In the genomic region with DNA sequence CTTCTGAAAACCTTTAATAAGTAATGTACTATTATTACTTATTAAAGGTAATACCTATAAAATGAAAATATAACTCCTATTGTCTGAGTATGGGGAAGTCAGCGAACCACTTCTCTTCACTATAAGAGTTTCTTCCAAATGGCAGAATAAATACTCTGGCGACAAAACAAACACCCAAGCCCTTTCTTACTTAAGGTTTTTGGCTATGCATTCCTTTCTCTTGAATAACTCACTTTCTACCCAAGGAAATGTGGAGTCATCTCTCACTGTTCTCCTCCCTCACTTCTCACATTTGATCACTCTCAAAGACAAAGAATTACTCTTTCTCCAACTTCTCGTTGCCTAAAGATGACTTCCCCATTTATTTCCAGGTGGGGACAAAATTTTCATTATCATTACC, we compare ENCODE assay signal across 23 cellular contexts.
"Had no signal": no experiment of that assay in that cellular context is flagged by ENCODE, and none has a peak within 500 bp of the region (broad histone marks: within the 10 kb centered on the region; RNA-seq: fewer than 3 reads in every experiment).

No MANE protein-coding gene starts in this region.

- FAIRE-seq: endothelial cell of umbilical vein had no signal

- H3K4me3 ChIP-seq: body of pancreas, heart left ventricle, lung, right lobe of liver, skin epidermis had no signal

- H3K36me3 ChIP-seq: heart left ventricle, neutrophil, right lobe of liver had no signal

- ATAC-seq: activated CD8-positive, alpha-beta memory T cell treated with anti-CD3 and anti-CD28 coated beads, Interleukin-2, amount 10 ng/mL, durations not matched to agents 7 days and 5 days; activated CD8-positive, alpha-beta T cell treated with anti-CD3 and anti-CD28 coated beads, Interleukin-2, amount 10 ng/mL, durations not matched to agents 7 days and 5 days; activated naive CD8-positive, alpha-beta T cell treated with anti-CD3 and anti-CD28 coated beads, Interleukin-2, amount 50 U/mL, for 24 hours; body of pancreas; heart left ventricle; left lobe of liver; right lobe of liver; stimulated activated effector memory CD8-positive, alpha-beta T cell treated with anti-CD3 and anti-CD28 coated beads, Interleukin-12 subunit alpha, Interleukin-12 subunit beta, amount 100 ng/mL, for 72 hours; stimulated activated naive CD8-positive, alpha-beta T cell treated with anti-CD3 and anti-CD28 coated beads, Interleukin-15, amount 100 ng/mL, for 72 hours; T-cell had no signal

- DNase-seq: activated B cell treated with CpG ODN at 0.5 μM for 24 hours; activated CD8-positive, alpha-beta memory T cell treated with anti-CD3 and anti-CD28 coated beads, Interleukin-2, amount 10 ng/mL, durations not matched to agents 7 days and 5 days; activated CD8-positive, alpha-beta T cell treated with anti-CD3 and anti-CD28 coated beads, Interleukin-2, amount 10 ng/mL, durations not matched to agents 7 days and 5 days; activated naive CD8-positive, alpha-beta T cell treated with anti-CD3 and anti-CD28 coated beads, Interleukin-2, amount 50 U/mL, for 24 hours; activated T-cell treated with anti-CD3 and anti-CD28 coated beads, Interleukin-2, amount 50 U/mL, for 48 hours; amygdala; body of pancreas; foreskin fibroblast; heart left ventricle; hypothalamus; kidney glomerular epithelial cell; right lobe of liver; stimulated activated CD4-positive, alpha-beta T cell treated with anti-CD3 and anti-CD28 coated beads, Interleukin-12 subunit alpha, Interleukin-12 subunit beta, amount 100 ng/mL, for 4 hours; stimulated activated CD4-positive, alpha-beta T cell treated with anti-CD3 and anti-CD28 coated beads, Interleukin-4, amount 100 ng/mL, for 1 hour; stimulated activated naive CD8-positive, alpha-beta T cell treated with anti-CD3 and anti-CD28 coated beads, Interleukin-15, amount 100 ng/mL, for 72 hours; substantia nigra; T-cell had no signal

- H3K4me1 ChIP-seq: body of pancreas, heart left ventricle, right lobe of liver had no signal

- H3K9me3 ChIP-seq: body of pancreas, neutrophil, right lobe of liver had no signal

- H3K27ac ChIP-seq: body of pancreas, heart left ventricle, neutrophil, right lobe of liver, skin epidermis had no signal

- H3K27me3 ChIP-seq: body of pancreas, heart left ventricle, neutrophil, right lobe of liver had no signal
